Comparison of ENCODE assay signal across 8 cellular contexts in genomic region chr2:27753744-27754588, GRCh38. TPM values are rescaled to one million over a fixed set of nuclear protein-coding genes. Genes with fewer than 3 reads are reported as not detected.
DNase-seq lines count a peak whose midpoint lies in the region; ATAC-seq and TF ChIP-seq lines count a peak whose summit lies in the region.

No MANE protein-coding gene starts in this region.

- peaks cover 2% of the 10 kb centered on the region for H3K36me3 Mint-ChIP-seq in nephron (ENCODE audit: low read depth)

- H3K9me3 Mint-ChIP-seq in nephron = peaks cover 10% of the 10 kb centered on the region

- peaks cover 24% of the 10 kb centered on the region for H3K4me1 Mint-ChIP-seq in nephron

- H3K4me3 ChIP-seq in epithelial cell of proximal tubule (ENCODE audit: low read depth, low read length) = peak overlapping the region; percentile 51

- DNase-seq in CD1c-positive myeloid dendritic cell (ENCODE audit: extremely low spot score) (peak; percentile 85), NOMO-1 treated with DMSO at 0.1 percent for 48 hours (lab: John Stamatoyannopoulos, UW; ENCODE audit: unreplicated experiment) (peak; percentile 82), epithelial cell of proximal tubule (ENCODE audit: low read depth) (no peak), stromal cell of bone marrow (ENCODE audit: low read depth) (peak; percentile 61)
- DNase-seq in activated CD8-positive, alpha-beta memory T cell treated with anti-CD3 and anti-CD28 coated beads for 48 hours (ENCODE audit: low read depth in 2 of 3, low spot score in 2 of 3) = peak in 2 of 3 experiments; percentile 55 to 57

- TF ChIP-seq CTCF in epithelial cell of proximal tubule (conservative IDR thresholded peaks at IDR 0.05; ENCODE audit: low read depth, low read length) = peak; percentile 90
- peak; percentile 48 to 58 (median 51) for TF ChIP-seq CTCF in nephron (IDR thresholded peaks at IDR 0.05; ENCODE audit: unreplicated experiment in 3 of 3)

- H3K27me3 Mint-ChIP-seq in nephron (ENCODE audit: low read depth) = peaks cover 8% of the 10 kb centered on the region

- peak overlapping the region; percentile 83 to 98 (median 97) for H3K27ac Mint-ChIP-seq in nephron

- ATAC-seq in HG02610 (IDR thresholded peaks at IDR 0.05; ENCODE audit: unreplicated experiment) (peak; percentile 64), GM21528 (IDR thresholded peaks at IDR 0.05; ENCODE audit: low FRiP score, unreplicated experiment) (no peak)

- H3K4me3 Mint-ChIP-seq in nephron = peak overlapping the region; percentile 59 to 80 (median 75)

RNA-seq across cellular contexts. Expression of gene MRPL33, which starts 17.6 kb away (rescaled TPM):
- total RNA-seq in epithelial cell of proximal tubule = 222 and 290 TPM in 2 replicates
